In the genomic region with DNA sequence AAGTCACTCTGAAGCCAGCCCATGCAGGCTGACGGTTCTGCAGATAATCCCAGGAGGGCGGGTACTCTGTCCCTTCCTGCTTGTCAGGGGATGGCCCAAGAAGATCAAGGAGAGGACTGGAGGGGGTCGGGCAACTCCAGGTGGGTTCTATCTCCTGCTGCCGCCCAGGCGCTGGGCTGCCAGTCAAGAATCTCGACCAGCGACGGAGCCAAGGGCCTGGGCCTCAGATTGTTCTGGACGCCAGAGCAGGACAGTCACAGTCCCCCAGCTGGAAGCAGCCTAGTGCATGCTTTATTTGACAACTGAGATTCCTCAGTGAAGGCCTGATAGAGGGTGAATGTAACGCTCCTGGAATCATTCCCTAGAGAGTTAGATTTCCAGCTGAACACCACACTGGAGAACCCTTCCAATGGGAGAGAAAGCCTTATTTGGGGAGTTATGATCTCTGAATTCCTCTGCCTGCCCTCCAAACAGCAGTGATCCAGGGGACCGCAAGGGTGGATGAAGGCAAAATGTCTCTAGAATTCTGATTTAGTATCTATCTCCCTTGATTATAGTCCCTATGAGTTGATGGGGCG, we compare ENCODE assay signal across 8 cellular contexts. TPM values are rescaled to one million over a fixed set of nuclear protein-coding genes. Genes with fewer than 3 reads are reported as not detected.
DNase-seq lines count a peak whose midpoint lies in the region; ATAC-seq and TF ChIP-seq lines count a peak whose summit lies in the region.
"Had no signal": no experiment of that assay in that cellular context is flagged by ENCODE, and none has a peak within 500 bp of the region (broad histone marks: within the 10 kb centered on the region; RNA-seq: fewer than 3 reads in every experiment).

No MANE protein-coding gene starts in this region.

- H3K27ac ChIP-seq in SK-N-MC (peak overlapping the region; percentile 89), gastroesophageal sphincter (peak overlapping the region; percentile 5 to 90 (median 88))

- H3K4me3 ChIP-seq in SK-N-MC = no peak overlapping the region
- peak overlapping the region in 1 of 2 donors; percentile 70 for H3K4me3 ChIP-seq in gastroesophageal sphincter

- no peaks in the 10 kb centered on the region for H3K27me3 ChIP-seq in gastroesophageal sphincter

- H3K36me3 Mint-ChIP-seq in natural killer cell treated with Interleukin-12 subunit alpha and Interleukin-12 subunit beta and Interleukin-15 and Interleukin-18, amount 100 ng/mL, for 72 hours = no peaks in the 10 kb centered on the region
- H3K36me3 Mint-ChIP-seq in type B pancreatic cell = no peaks in the 10 kb centered on the region

- peak overlapping the region; percentile 90 for H3K4me3 Mint-ChIP-seq in natural killer cell treated with Interleukin-12 subunit alpha and Interleukin-12 subunit beta and Interleukin-15 and Interleukin-18, amount 100 ng/mL, for 72 hours
- peak overlapping the region; percentile 96 for H3K4me3 Mint-ChIP-seq in type B pancreatic cell

- TF ChIP-seq CTCF in gastroesophageal sphincter (IDR thresholded peaks at IDR 0.05) = no peak
- no peak for TF ChIP-seq CTCF in type B pancreatic cell (conservative IDR thresholded peaks at IDR 0.05)

- H3K9me3 Mint-ChIP-seq in natural killer cell treated with Interleukin-12 subunit alpha and Interleukin-12 subunit beta and Interleukin-15 and Interleukin-18, amount 100 ng/mL, for 72 hours = no peaks in the 10 kb centered on the region
- no peaks in the 10 kb centered on the region for H3K9me3 Mint-ChIP-seq in type B pancreatic cell

- DNase-seq in SK-N-MC (ENCODE audit: low read depth, low spot score) (no peak), type B pancreatic cell (ENCODE audit: extremely low spot score, unreplicated experiment) (no peak), T1000 (lab: John Stamatoyannopoulos, UW) (no peak), germinal center (ENCODE audit: low spot score) (no peak)
- DNase-seq in natural killer cell treated with Interleukin-12 subunit alpha and Interleukin-12 subunit beta and Interleukin-15 and Interleukin-18, amount 100 ng/mL, for 72 hours (ENCODE audit: low spot score) = no peak
- DNase-seq: NCI-H1417 treated with DMSO at 0.1 percent for 48 hours had no signal

- H3K4me1 Mint-ChIP-seq in natural killer cell treated with Interleukin-12 subunit alpha and Interleukin-12 subunit beta and Interleukin-15 and Interleukin-18, amount 100 ng/mL, for 72 hours (ENCODE audit: low read depth in 2 of 2) = peaks cover 39 to 42% of the 10 kb centered on the region in 2 donors
- H3K4me1 Mint-ChIP-seq in type B pancreatic cell (ENCODE audit: unreplicated experiment) = peaks cover 55% of the 10 kb centered on the region

- H3K27me3 Mint-ChIP-seq in natural killer cell treated with Interleukin-12 subunit alpha and Interleukin-12 subunit beta and Interleukin-15 and Interleukin-18, amount 100 ng/mL, for 72 hours = no peaks in the 10 kb centered on the region
- peaks cover 4% of the 10 kb centered on the region for H3K27me3 Mint-ChIP-seq in type B pancreatic cell

- WGBS in gastroesophageal sphincter (ENCODE audit: low coverage in 1 of 2), 2 donors = 58% methylated on average over 3 of the region's 12 CpGs; no CpG with 5 or more reads in 1 of the 2 donors

- H3K36me3 ChIP-seq in SK-N-MC (ENCODE audit: insufficient read depth, low read length) = no peaks in the 10 kb centered on the region
- no peaks in the 10 kb centered on the region for H3K36me3 ChIP-seq in gastroesophageal sphincter

- no peak for TF ChIP-seq EP300 in gastroesophageal sphincter (IDR thresholded peaks at IDR 0.05)

- no peak for TF ChIP-seq POLR2A in gastroesophageal sphincter (IDR thresholded peaks at IDR 0.05)

- H3K9ac ChIP-seq in SK-N-MC (ENCODE audit: insufficient read length) = peak overlapping the region; percentile 26

- H3K9me3 ChIP-seq in SK-N-MC (ENCODE audit: low read depth, low read length) = no peaks in the 10 kb centered on the region
- H3K9me3 ChIP-seq in gastroesophageal sphincter = no peaks in the 10 kb centered on the region

- H3K27ac Mint-ChIP-seq in natural killer cell treated with Interleukin-12 subunit alpha and Interleukin-12 subunit beta and Interleukin-15 and Interleukin-18, amount 100 ng/mL, for 72 hours = peak overlapping the region; percentile 59 to 69
- H3K27ac Mint-ChIP-seq in type B pancreatic cell = peak overlapping the region; percentile 91

- no peak for ATAC-seq in gastroesophageal sphincter
- ATAC-seq in natural killer cell treated with Interleukin-12 subunit alpha and Interleukin-12 subunit beta and Interleukin-15 and Interleukin-18, amount 100 ng/mL, for 72 hours = no peak
- ATAC-seq in GM19328 (IDR thresholded peaks at IDR 0.05; ENCODE audit: unreplicated experiment) = no peak

- peaks cover 0 to 72% (median 37%) of the 10 kb centered on the region in 3 donors for H3K4me1 ChIP-seq in gastroesophageal sphincter

RNA-seq across cellular contexts. Expression of gene KIFC3, which starts 1.2 kb away (rescaled TPM):
- 10 to 100 TPM; 17.4 to 78.4 (median 36.2) TPM for total RNA-seq in gastroesophageal sphincter
- 10 to 100 TPM in 1 of 2 donors, 1 to 10 TPM in 1; 2.5 to 10.0 TPM for total RNA-seq in natural killer cell treated with Interleukin-12 subunit alpha and Interleukin-12 subunit beta and Interleukin-15 and Interleukin-18, amount 100 ng/mL, for 72 hours
- 27.3 and 48.4 TPM in 2 replicates for total RNA-seq in type B pancreatic cell (ENCODE audit: low replicate concordance)
